20 cellular contexts compared by ENCODE assay signal in the genomic region with DNA sequence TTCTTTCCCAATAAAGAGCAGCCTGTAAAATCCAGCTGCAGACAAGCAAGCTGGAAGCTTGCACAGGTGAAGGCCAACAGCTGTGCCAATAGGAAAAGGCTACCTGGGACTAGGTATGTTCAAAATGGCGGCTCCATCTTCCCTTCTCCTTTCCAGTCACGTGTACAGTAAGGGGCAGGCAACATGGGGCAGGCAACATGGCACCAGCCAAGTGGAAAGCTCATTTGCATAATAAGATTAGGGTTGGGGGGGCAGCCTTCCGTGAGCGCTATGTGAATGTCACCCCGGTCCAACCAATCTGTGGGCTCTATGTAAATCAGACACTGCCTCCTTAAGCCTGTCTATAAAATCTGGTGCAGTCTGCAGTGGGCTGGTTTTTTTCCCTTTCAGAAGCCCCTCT. TPM values are rescaled to one million over a fixed set of nuclear protein-coding genes. Genes with fewer than 3 reads are reported as not detected.
DNase-seq lines count a peak whose midpoint lies in the region; ATAC-seq and TF ChIP-seq lines count a peak whose summit lies in the region.
"Had no signal": no experiment of that assay in that cellular context is flagged by ENCODE, and none has a peak within 500 bp of the region (broad histone marks: within the 10 kb centered on the region; RNA-seq: fewer than 3 reads in every experiment).

No MANE protein-coding gene starts in this region.

- H3K4me2 ChIP-seq in Karpas-422 (ENCODE audit: low read depth, low read length, poor library complexity, severe bottlenecking) (peak overlapping the region; percentile 69), mesendoderm (ENCODE audit: low read length) (no peak overlapping the region)

- ATAC-seq in aorta (ENCODE audit: low FRiP score): no peak
- no peak for ATAC-seq in HG02981 (IDR thresholded peaks at IDR 0.05; ENCODE audit: unreplicated experiment)
- ATAC-seq: psoas muscle had no signal

- H3K79me1 ChIP-seq in mesendoderm (ENCODE audit: low read length): no peaks in the 10 kb centered on the region

- no peak overlapping the region for H3K23ac ChIP-seq in mesendoderm (ENCODE audit: low read length)

- H3K4me1 ChIP-seq in Karpas-422 (ENCODE audit: low read length) (peaks cover 25% of the 10 kb centered on the region), mesendoderm (ENCODE audit: control insufficient read depth, low read depth, low read length) (no peaks in the 10 kb centered on the region), aorta (ENCODE audit: control insufficient read depth in 1 of 2, insufficient read depth in 2 of 2, low read length in 2 of 2) (no peaks in the 10 kb centered on the region), colonic mucosa (no peaks in the 10 kb centered on the region)
- H3K4me1 ChIP-seq: psoas muscle had no signal

- H3K4ac ChIP-seq in mesendoderm (ENCODE audit: low read depth, low read length): no peak overlapping the region

- no peak overlapping the region for H2BK15ac ChIP-seq in mesendoderm (replicated peaks; ENCODE audit: low read depth)

- peak overlapping the region; percentile 77 for H2AFZ ChIP-seq in Karpas-422 (ENCODE audit: low read length)

- no peaks in the 10 kb centered on the region for H3K9me2 ChIP-seq in Karpas-422 (replicated peaks; ENCODE audit: insufficient read depth, low read length)

- H2AK5ac ChIP-seq in mesendoderm (ENCODE audit: low read length): no peak overlapping the region

- no peak overlapping the region for H4K8ac ChIP-seq in mesendoderm (ENCODE audit: low read depth, low read length)

- H3K36me3 ChIP-seq in GM06990 (ENCODE audit: control insufficient read depth, insufficient read depth, low read length) (no peaks in the 10 kb centered on the region), Karpas-422 (ENCODE audit: insufficient read depth, low read length) (no peaks in the 10 kb centered on the region), mesendoderm (ENCODE audit: control insufficient read depth, insufficient read depth, low read length) (no peaks in the 10 kb centered on the region), aorta (ENCODE audit: control insufficient read depth in 1 of 2, insufficient read depth in 2 of 2, low read length in 1 of 2) (no peaks in the 10 kb centered on the region), colonic mucosa (no peaks in the 10 kb centered on the region)
- H3K36me3 ChIP-seq: cardiac muscle cell, spleen, thoracic aorta had no signal

- intact Hi-C loops in aorta (cut with DNase I): no loop called here
- intact Hi-C loops in colonic mucosa (cut with DNase I): no loop called here

- WGBS in mesendoderm (ENCODE audit: extremely low coverage, insufficient coverage, low lambda C conversion rate): no CpG with 5 or more reads among the region's 5 CpGs
- WGBS in aorta, 2 donors: 92 to 95% methylated on average over 5 of the region's 5 CpGs

- H3K79me2 ChIP-seq in Karpas-422 (ENCODE audit: low read length) (no peaks in the 10 kb centered on the region), mesendoderm (ENCODE audit: control insufficient read depth, insufficient read depth, low read length) (no peaks in the 10 kb centered on the region)

- H4K5ac ChIP-seq in mesendoderm (ENCODE audit: low read length): no peak overlapping the region

- H3K27ac ChIP-seq in Karpas-422 (ENCODE audit: low read length): peak overlapping the region; percentile 31; the same call in 1 of the 2 replicates
- no peak overlapping the region for H3K27ac ChIP-seq in mesendoderm (ENCODE audit: low read depth, low read length)
- no peak overlapping the region for H3K27ac ChIP-seq in aorta (ENCODE audit: low read depth in 1 of 2, low read length in 2 of 2)
- H3K27ac ChIP-seq in colonic mucosa: no peak overlapping the region
- H3K27ac ChIP-seq: cardiac muscle cell, psoas muscle, spleen, thoracic aorta had no signal

- H4K20me1 ChIP-seq in Karpas-422 (ENCODE audit: insufficient read depth, low read depth, low read length): no peaks in the 10 kb centered on the region

- H2BK5ac ChIP-seq in mesendoderm (ENCODE audit: low read length): no peak overlapping the region

- H3K56ac ChIP-seq in mesendoderm (ENCODE audit: low read length): no peak overlapping the region

- H3K9me3 ChIP-seq in Karpas-422 (ENCODE audit: low read length) (no peaks in the 10 kb centered on the region), aorta (ENCODE audit: control insufficient read depth, low read length) (no peaks in the 10 kb centered on the region), colonic mucosa (no peaks in the 10 kb centered on the region)
- H3K9me3 ChIP-seq: psoas muscle, spleen, thoracic aorta had no signal

- H3K4me3 ChIP-seq in GM06990 (replicated peaks; ENCODE audit: low read depth, low read length): no peak overlapping the region
- H3K4me3 ChIP-seq in Karpas-422 (ENCODE audit: low read length): peak overlapping the region; percentile 42
- H3K4me3 ChIP-seq in mesendoderm (ENCODE audit: low read length): no peak overlapping the region
- H3K4me3 ChIP-seq in aorta (ENCODE audit: low read length in 2 of 2): no peak overlapping the region
- H3K4me3 ChIP-seq in colonic mucosa: no peak overlapping the region
- H3K4me3 ChIP-seq: cardiac muscle cell, psoas muscle, spleen, thoracic aorta had no signal

- peak; percentile 49 for DNase-seq in GM06990 (ENCODE audit: extremely low read depth, insufficient read length)
- DNase-seq in Karpas-422: peak; percentile 97
- peak; percentile 14 for DNase-seq in RPMI7951 (ENCODE audit: low read depth)
- DNase-seq in mesendoderm: peak; percentile 29
- no peak for DNase-seq in aorta
- no peak for DNase-seq in activated naive CD4-positive, alpha-beta T cell treated with Interleukin-2 at 50 U/mL for 16 hours
- no peak for DNase-seq in colonic mucosa
- DNase-seq: activated CD4-positive, CD25-positive, alpha-beta regulatory T cell; activated CD8-positive, alpha-beta memory T cell treated with anti-CD3 and anti-CD28 coated beads for 24 hours; effector memory CD4-positive, alpha-beta T cell; H9; mammary epithelial cell; NCI-H187; NCI-H774; psoas muscle; spleen had no signal

- H3K18ac ChIP-seq in mesendoderm (ENCODE audit: low read length): no peak overlapping the region

- TF ChIP-seq CTCF in GM06990 (IDR thresholded peaks at IDR 0.05; ENCODE audit: insufficient read depth, low read length, poor library complexity, severe bottlenecking): no peak
- TF ChIP-seq CTCF in colonic mucosa (IDR thresholded peaks at IDR 0.05): no peak

- H3K9ac ChIP-seq in Karpas-422 (ENCODE audit: low read length) (peak overlapping the region; percentile 40), mesendoderm (ENCODE audit: low read length) (no peak overlapping the region), colonic mucosa (ENCODE audit: low read depth in 2 of 2, low read length in 2 of 2) (no peak overlapping the region)

- no peak overlapping the region for H2BK120ac ChIP-seq in mesendoderm (ENCODE audit: low read depth, low read length)

- H3K27me3 ChIP-seq in GM06990 (replicated peaks; ENCODE audit: control insufficient read depth, insufficient read depth, low read length): no peaks in the 10 kb centered on the region
- no peaks in the 10 kb centered on the region for H3K27me3 ChIP-seq in Karpas-422 (ENCODE audit: low read length)
- H3K27me3 ChIP-seq in mesendoderm (ENCODE audit: insufficient read depth, low read length, poor library complexity): no peaks in the 10 kb centered on the region
- no peaks in the 10 kb centered on the region for H3K27me3 ChIP-seq in aorta (ENCODE audit: control insufficient read depth in 1 of 2, insufficient read depth in 2 of 2, low read length in 1 of 2)
- H3K27me3 ChIP-seq in colonic mucosa: no peaks in the 10 kb centered on the region
- H3K27me3 ChIP-seq: cardiac muscle cell, spleen had no signal

RNA-seq across cellular contexts. Expression of a gene that starts 31.3 kb away (rescaled TPM):
- not detected in 2 replicates for total RNA-seq in Karpas-422 (2014; rRNA removed; shearing (Covaris generic); ENCODE audit: low replicate concordance)
- not detected in 2 replicates for total RNA-seq in RPMI7951 (2014; rRNA removed; shearing (Covaris generic))
- polyA plus RNA-seq in mesendoderm (2013, experiment 1 of 2): 1.1 TPM
- polyA plus RNA-seq in mesendoderm (2013, experiment 2 of 2): 0.78 TPM
- total RNA-seq in aorta: 1 to 10 TPM in 1 of 2 donors, under 1 TPM in 1; 0.58 to 5.6 TPM
- polyA plus RNA-seq in aorta: under 1 TPM in 1 of 2 donors, not detected in 1; 0.51 TPM
- under 1 TPM in 1 of 2 donors, not detected in 1; 0.19 TPM for total RNA-seq in colonic mucosa
- total RNA-seq: mammary epithelial cell had no signal
- polyA plus RNA-seq: fibroblast of lung, mammary epithelial cell had no signal

RNA-seq across cellular contexts. Expression of a gene that starts 43.7 kb away (rescaled TPM):
- total RNA-seq in Karpas-422 (2014; rRNA removed; shearing (Covaris generic); ENCODE audit: low replicate concordance): 17.7 and 23.1 TPM in 2 replicates
- total RNA-seq in RPMI7951 (2014; rRNA removed; shearing (Covaris generic)): 31.8 and 35.1 TPM in 2 replicates
- 33.7 TPM for polyA plus RNA-seq in mesendoderm (2013, experiment 1 of 2)
- 32.5 TPM for polyA plus RNA-seq in mesendoderm (2013, experiment 2 of 2)
- total RNA-seq in aorta: 10 to 100 TPM; 31.3 TPM
- 10 to 100 TPM; 29.6 to 37.2 TPM for polyA plus RNA-seq in aorta
- total RNA-seq in colonic mucosa: 10 to 100 TPM; 28.4 to 28.7 TPM

Comparison
In these comparisons a context has a peak if more than half of its experiments do, and no peak if none do; other contexts are left out.
1. DNase-seq: peak in GM06990 (single experiment), Karpas-422 (single experiment), RPMI7951 (single experiment) and mesendoderm (single experiment); none in aorta (0 of 2), activated naive CD4-positive, alpha-beta T cell treated with Interleukin-2 at 50 U/mL for 16 hours (single experiment) and colonic mucosa (single experiment).